ENCODE assay signal across 16 cellular contexts in the genomic region with DNA sequence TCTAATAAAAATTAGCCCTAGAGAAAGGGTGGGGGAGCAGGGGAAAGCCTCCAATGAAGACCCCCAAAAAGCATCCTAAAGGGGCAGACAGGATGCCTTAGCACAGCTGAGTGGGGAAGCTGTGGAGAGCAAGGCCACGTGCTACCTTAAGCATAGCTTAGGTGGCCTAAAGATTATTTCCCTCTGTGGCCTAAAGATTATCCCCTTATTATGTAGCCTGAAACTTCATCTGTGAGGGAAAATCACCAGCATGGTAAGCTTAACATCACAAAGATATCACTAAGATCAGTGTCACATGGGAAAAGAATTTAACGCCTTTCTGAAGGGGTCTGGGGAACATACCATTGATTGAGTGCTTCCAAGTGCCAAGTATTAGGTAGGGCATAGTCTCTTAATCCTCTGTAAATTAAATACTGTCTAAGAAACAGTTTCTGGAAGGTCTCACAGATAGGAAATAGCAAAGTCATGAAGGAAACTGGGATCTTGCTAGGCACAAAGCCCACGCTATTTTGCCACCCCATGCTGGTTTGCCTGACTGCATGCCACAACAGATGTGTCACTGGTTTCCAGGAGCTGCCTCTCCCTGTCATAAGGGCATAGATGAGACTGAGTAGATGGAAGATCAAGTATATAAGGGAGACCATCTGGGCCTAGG.
DNase-seq lines count a peak whose midpoint lies in the region; ATAC-seq and TF ChIP-seq lines count a peak whose summit lies in the region.
"Had no signal": no experiment of that assay in that cellular context is flagged by ENCODE, and none has a peak within 500 bp of the region (broad histone marks: within the 10 kb centered on the region; RNA-seq: fewer than 3 reads in every experiment).

No MANE protein-coding gene starts in this region.

- ATAC-seq in SK-N-SH treated with all-trans-retinoic acid at 6 μM for 48 hours (peak; percentile 57; the same call in 2 of the 3 replicates), HG03439 (IDR thresholded peaks at IDR 0.05; ENCODE audit: unreplicated experiment) (no peak)
- ATAC-seq: activated CD4-positive, alpha-beta T cell treated with anti-CD3 and anti-CD28 coated beads for 36 hours; left lung had no signal

- H3K4me3 ChIP-seq in SK-N-SH (ENCODE audit: low read depth in 2 of 2, low read length in 1 of 2) (no peak overlapping the region), WERI-Rb-1 (ENCODE audit: low read depth, low read length) (no peak overlapping the region), fibroblast of pulmonary artery (replicated peaks; ENCODE audit: low read depth, low read length) (no peak overlapping the region), colonic mucosa (no peak overlapping the region)
- H3K4me3 ChIP-seq: left lung, tibial nerve had no signal

- no peaks in the 10 kb centered on the region for H3K9me2 ChIP-seq in SK-N-SH

- H3K36me3 ChIP-seq in SK-N-SH (replicated peaks in 1 of 2; ENCODE audit: control insufficient read depth in 1 of 2, insufficient read depth in 2 of 2, low read length in 1 of 2): no peaks in the 10 kb centered on the region
- H3K36me3 ChIP-seq in WERI-Rb-1: no peaks in the 10 kb centered on the region
- no peaks in the 10 kb centered on the region for H3K36me3 ChIP-seq in colonic mucosa
- H3K36me3 ChIP-seq: left lung, tibial nerve had no signal

- no peak for TF ChIP-seq EP300 in SK-N-SH (IDR thresholded peaks at IDR 0.05; ENCODE audit: borderline replicate concordance in 1 of 2, low read depth in 1 of 2, low read length in 1 of 2)

- H3K4me1 ChIP-seq in SK-N-SH (ENCODE audit: control insufficient read depth in 1 of 2, insufficient read depth in 2 of 2, low read depth in 1 of 2, low read length in 1 of 2) (peaks cover 8 to 11% of the 10 kb centered on the region in 2 experiments; a peak in 3 of 4 replicates), colonic mucosa (no peaks in the 10 kb centered on the region)
- H3K4me1 ChIP-seq: left lung, tibial nerve had no signal

- CTCF ChIA-PET in SK-N-SH (lab: Yijun Ruan, JAX): no interaction called here

- H3K4me2 ChIP-seq in SK-N-SH: no peak overlapping the region
- H3K4me2 ChIP-seq: KMS-11 had no signal

- DNase-seq in SK-N-SH (no peak), WERI-Rb-1 (peak; percentile 68), fibroblast of pulmonary artery (ENCODE audit: low read depth) (peak; percentile 44), stromal cell of bone marrow (ENCODE audit: low read depth) (peak; percentile 17), colonic mucosa (no peak), DMS53 treated with DMSO at 0.1 percent for 48 hours (lab: John Stamatoyannopoulos, UW; ENCODE audit: unreplicated experiment) (no peak)
- DNase-seq: activated CD4-positive, alpha-beta T cell treated with anti-CD3 and anti-CD28 coated beads for 36 hours; activated effector memory CD4-positive, alpha-beta T cell treated with Interleukin-2 at 50 U/mL for 16 hours; left lung; NCI-H187 treated with DMSO at 0.1 percent for 48 hours; NK-92 treated with Interleukin-12 subunit alpha and Interleukin-12 subunit beta, amount 100 ng/mL, for 24 hours had no signal

- no peak for TF ChIP-seq CTCF in SK-N-SH (IDR thresholded peaks at IDR 0.05)
- TF ChIP-seq CTCF in WERI-Rb-1 (IDR thresholded peaks at IDR 0.05; ENCODE audit: low read depth, low read length): no peak
- TF ChIP-seq CTCF in fibroblast of pulmonary artery (IDR thresholded peaks at IDR 0.05; ENCODE audit: low read length, missing control alignments): no peak
- no peak for TF ChIP-seq CTCF in colonic mucosa (IDR thresholded peaks at IDR 0.05)

- no peak overlapping the region for H3K9ac ChIP-seq in SK-N-SH
- no peak overlapping the region for H3K9ac ChIP-seq in colonic mucosa (ENCODE audit: low read depth in 2 of 2, low read length in 2 of 2)
- H3K9ac ChIP-seq: KMS-11 had no signal

- no peak for TF ChIP-seq RAD21 in SK-N-SH (IDR thresholded peaks at IDR 0.05; ENCODE audit: low read length)

- POLR2A ChIA-PET in SK-N-SH (lab: Yijun Ruan, JAX): no interaction called here

- H2AFZ ChIP-seq in SK-N-SH (ENCODE audit: low read depth): no peak overlapping the region

- no peaks in the 10 kb centered on the region for H3F3A ChIP-seq in SK-N-SH (replicated peaks; ENCODE audit: insufficient read depth)

- 0 out of 4 replicates have a peak overlapping the region, but pooled peaks of 1 of the 2 experiments have one; percentile 10 for H3K27ac ChIP-seq in SK-N-SH (ENCODE audit: low read depth in 2 of 2, low read length in 1 of 2)
- peak overlapping the region; percentile 55 for H3K27ac ChIP-seq in WERI-Rb-1
- H3K27ac ChIP-seq in colonic mucosa: no peak overlapping the region
- H3K27ac ChIP-seq: 22Rv1, KMS-11, left lung, tibial nerve had no signal

- H3K9me3 ChIP-seq in SK-N-SH: no peaks in the 10 kb centered on the region
- H3K9me3 ChIP-seq in WERI-Rb-1 (ENCODE audit: severe bottlenecking): no peaks in the 10 kb centered on the region
- no peaks in the 10 kb centered on the region for H3K9me3 ChIP-seq in colonic mucosa
- H3K9me3 ChIP-seq: tibial nerve had no signal

- intact Hi-C loops in colonic mucosa (cut with DNase I): no loop called here

- H3K27me3 ChIP-seq in SK-N-SH (ENCODE audit: insufficient read depth) (no peaks in the 10 kb centered on the region), WERI-Rb-1 (ENCODE audit: insufficient read depth, low read depth, severe bottlenecking) (no peaks in the 10 kb centered on the region), colonic mucosa (no peaks in the 10 kb centered on the region)
- H3K27me3 ChIP-seq: left lung, tibial nerve had no signal

- 87% methylated on average over 3 of the region's 3 CpGs for WGBS in SK-N-SH (ENCODE audit: low lambda C conversion rate)

- H4K20me1 ChIP-seq in SK-N-SH (ENCODE audit: insufficient read depth): no peaks in the 10 kb centered on the region

- no peaks in the 10 kb centered on the region for H3K79me2 ChIP-seq in SK-N-SH (ENCODE audit: insufficient read depth)

TF ChIP-seq in SK-N-SH treated with all-trans-retinoic acid at 6 μM for 48 hours, 23 proteins besides CTCF, POLR2A, EP300 and RAD21 (continues in another document):
- TF ChIP-seq, protein P1, sequence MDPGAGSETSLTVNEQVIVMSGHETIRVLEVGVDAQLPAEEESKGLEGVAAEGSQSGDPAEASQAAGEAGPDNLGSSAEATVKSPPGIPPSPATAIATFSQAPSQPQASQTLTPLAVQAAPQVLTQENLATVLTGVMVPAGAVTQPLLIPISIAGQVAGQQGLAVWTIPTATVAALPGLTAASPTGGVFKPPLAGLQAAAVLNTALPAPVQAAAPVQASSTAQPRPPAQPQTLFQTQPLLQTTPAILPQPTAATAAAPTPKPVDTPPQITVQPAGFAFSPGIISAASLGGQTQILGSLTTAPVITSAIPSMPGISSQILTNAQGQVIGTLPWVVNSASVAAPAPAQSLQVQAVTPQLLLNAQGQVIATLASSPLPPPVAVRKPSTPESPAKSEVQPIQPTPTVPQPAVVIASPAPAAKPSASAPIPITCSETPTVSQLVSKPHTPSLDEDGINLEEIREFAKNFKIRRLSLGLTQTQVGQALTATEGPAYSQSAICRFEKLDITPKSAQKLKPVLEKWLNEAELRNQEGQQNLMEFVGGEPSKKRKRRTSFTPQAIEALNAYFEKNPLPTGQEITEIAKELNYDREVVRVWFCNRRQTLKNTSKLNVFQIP (CRISPR knock-in tag; IDR thresholded peaks at IDR 0.05; ENCODE audit: borderline replicate concordance, low read depth): no peak
- no peak for TF ChIP-seq ESRRG (CRISPR knock-in tag; IDR thresholded peaks at IDR 0.05)

TF ChIP-seq in SK-N-SH, 30 proteins besides CTCF, POLR2A, EP300 and RAD21 (continues in another document):
- TF ChIP-seq GABPA (IDR thresholded peaks at IDR 0.05; ENCODE audit: low read depth) (no peak), MXI1 (IDR thresholded peaks at IDR 0.05; ENCODE audit: low read depth, low read length) (no peak), TAF1 (IDR thresholded peaks at IDR 0.05; ENCODE audit: borderline replicate concordance, low read depth, low read length) (no peak), TCF12 (IDR thresholded peaks at IDR 0.05) (no peak), FOXM1 (IDR thresholded peaks at IDR 0.05; ENCODE audit: low read depth) (no peak), YY1 (IDR thresholded peaks at IDR 0.05; ENCODE audit: low read depth) (no peak), FOSL2 (IDR thresholded peaks at IDR 0.05; ENCODE audit: borderline replicate concordance, low read depth) (no peak), TEAD4 (IDR thresholded peaks at IDR 0.05; ENCODE audit: borderline replicate concordance, insufficient read depth) (no peak), CHD2 (IDR thresholded peaks at IDR 0.05; ENCODE audit: low read length, partially characterized antibody) (no peak), PBX3 (IDR thresholded peaks at IDR 0.05) (no peak), EZH2phosphoT487 (IDR thresholded peaks at IDR 0.05; ENCODE audit: borderline replicate concordance, low read depth) (no peak), RXRA (IDR thresholded peaks at IDR 0.05; ENCODE audit: borderline replicate concordance, low read depth) (no peak)
- TF ChIP-seq, protein P2, sequence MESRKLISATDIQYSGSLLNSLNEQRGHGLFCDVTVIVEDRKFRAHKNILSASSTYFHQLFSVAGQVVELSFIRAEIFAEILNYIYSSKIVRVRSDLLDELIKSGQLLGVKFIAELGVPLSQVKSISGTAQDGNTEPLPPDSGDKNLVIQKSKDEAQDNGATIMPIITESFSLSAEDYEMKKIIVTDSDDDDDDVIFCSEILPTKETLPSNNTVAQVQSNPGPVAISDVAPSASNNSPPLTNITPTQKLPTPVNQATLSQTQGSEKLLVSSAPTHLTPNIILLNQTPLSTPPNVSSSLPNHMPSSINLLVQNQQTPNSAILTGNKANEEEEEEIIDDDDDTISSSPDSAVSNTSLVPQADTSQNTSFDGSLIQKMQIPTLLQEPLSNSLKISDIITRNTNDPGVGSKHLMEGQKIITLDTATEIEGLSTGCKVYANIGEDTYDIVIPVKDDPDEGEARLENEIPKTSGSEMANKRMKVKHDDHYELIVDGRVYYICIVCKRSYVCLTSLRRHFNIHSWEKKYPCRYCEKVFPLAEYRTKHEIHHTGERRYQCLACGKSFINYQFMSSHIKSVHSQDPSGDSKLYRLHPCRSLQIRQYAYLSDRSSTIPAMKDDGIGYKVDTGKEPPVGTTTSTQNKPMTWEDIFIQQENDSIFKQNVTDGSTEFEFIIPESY (IDR thresholded peaks at IDR 0.05; ENCODE audit: borderline replicate concordance, low read depth): no peak

Comparison
In these comparisons a context has a peak if more than half of its experiments do, and no peak if none do; other contexts are left out.
1. DNase-seq: peak in WERI-Rb-1 (single experiment), fibroblast of pulmonary artery (single experiment) and stromal cell of bone marrow (single experiment); none in SK-N-SH (single experiment), colonic mucosa (single experiment) and DMS53 treated with DMSO at 0.1 percent for 48 hours (single experiment).